In genomic region chr4:142405021-142405991, GRCh38 we compare ENCODE assay signal across 8 cellular contexts.
A peak's percentile ranks its signal among the peaks of the same experiment; 100 is the strongest.
DNase-seq lines count a peak whose midpoint lies in the region; ATAC-seq and TF ChIP-seq lines count a peak whose summit lies in the region.

No MANE protein-coding gene starts in this region.

- H3K18ac ChIP-seq in trophoblast cell (ENCODE audit: low read length): peak overlapping the region; percentile 83

- no peaks in the 10 kb centered on the region for H3K79me2 ChIP-seq in trophoblast cell (ENCODE audit: control insufficient read depth, insufficient read depth, low read length, poor library complexity)

- H3K27me3 ChIP-seq in Panc1 (ENCODE audit: control insufficient read depth, insufficient read depth, low read length) (no peaks in the 10 kb centered on the region), trophoblast cell (ENCODE audit: insufficient read depth, low read length) (no peaks in the 10 kb centered on the region)

- H2BK120ac ChIP-seq in trophoblast cell (ENCODE audit: insufficient read depth, low read length, poor library complexity): peak overlapping the region; percentile 86

- no peaks in the 10 kb centered on the region for H3K9me3 ChIP-seq in Panc1 (ENCODE audit: control insufficient read depth, insufficient read depth, low read depth, low read length)
- H3K9me3 ChIP-seq in trophoblast cell (ENCODE audit: insufficient read depth, low read depth, low read length): no peaks in the 10 kb centered on the region

- peaks cover 25% of the 10 kb centered on the region for H3K79me1 ChIP-seq in trophoblast cell (ENCODE audit: low read length)

- no TSS peak for BruUV-seq in Panc1 (replicated peaks; lab: Mats Ljungman, UMichigan)

- CTCF ChIA-PET in Panc1 (lab: Charles Lee): interaction anchor here (0.6 kb wide), 1 partner anchor 51 kb away, joined by 13 read pairs; no protein-coding TSS in a partner anchor

- peak overlapping the region; percentile 59 for H4K12ac ChIP-seq in trophoblast cell (ENCODE audit: low read depth, low read length)

- H4K91ac ChIP-seq in trophoblast cell (ENCODE audit: low read depth, low read length): peak overlapping the region; percentile 41

- H4K8ac ChIP-seq in trophoblast cell (ENCODE audit: low read depth, low read length): peak overlapping the region; percentile 30

- no peak overlapping the region for H2AFZ ChIP-seq in trophoblast cell (ENCODE audit: insufficient read depth, low read length, poor library complexity)

- H2BK12ac ChIP-seq in trophoblast cell (ENCODE audit: low read length): peak overlapping the region; percentile 12

- H3K27ac ChIP-seq in Panc1 (ENCODE audit: low read length) (peak overlapping the region; percentile 92), trophoblast cell (ENCODE audit: low read depth, low read length) (peak overlapping the region; percentile 99)

- H2BK5ac ChIP-seq in trophoblast cell (ENCODE audit: low read depth, low read length, poor library complexity): peak overlapping the region; percentile 79

- peak overlapping the region; percentile 39 for H3K4me2 ChIP-seq in trophoblast cell (ENCODE audit: low read length)

- H2AK5ac ChIP-seq in trophoblast cell (ENCODE audit: low read length): no peak overlapping the region

- H3K4me3 ChIP-seq in Panc1 (ENCODE audit: low read depth in 2 of 2, low read length in 2 of 2) (peak overlapping the region; percentile 43 to 70), trophoblast cell (ENCODE audit: low read depth, low read length) (no peak overlapping the region)

- POLR2A ChIA-PET in Panc1 (lab: Charles Lee): interaction anchor here (0.6 kb wide), 3 partner anchors 110 to 1618 kb away, joined by 6 to 14 read pairs (median 8); no protein-coding TSS in a partner anchor

- TF ChIP-seq CTCF in Panc1 (IDR thresholded peaks at IDR 0.05): no peak

- peak overlapping the region; percentile 68 for H3K9ac ChIP-seq in trophoblast cell (ENCODE audit: low read length)

- in situ Hi-C loops in Panc1 (cut with HindIII; ENCODE audit: low pct_unique_long_range_greater_than_20kb, low sequenced_read_pairs): no loop called here

- intact Hi-C loops in Panc1 (cut with micrococcal nuclease; ENCODE audit: unreplicated experiment): no loop called here

- WGBS in trophoblast cell (ENCODE audit: extremely low coverage, insufficient coverage, insufficient read length): no CpG with 5 or more reads among the region's 14 CpGs

- H3K14ac ChIP-seq in trophoblast cell (ENCODE audit: low read length): peak overlapping the region; percentile 7

- H3K36me3 ChIP-seq in Panc1 (ENCODE audit: control insufficient read depth, insufficient read depth, low read length) (no peaks in the 10 kb centered on the region; the same call in 1 of the 2 replicates), trophoblast cell (ENCODE audit: control insufficient read depth in 1 of 2, insufficient read depth in 2 of 2, low read length in 2 of 2) (no peaks in the 10 kb centered on the region)

- peak; percentile 50 for ATAC-seq in GM18517 (IDR thresholded peaks at IDR 0.05; ENCODE audit: unreplicated experiment)
- peak; percentile 50 for ATAC-seq in HG02938 (IDR thresholded peaks at IDR 0.05; ENCODE audit: unreplicated experiment)
- ATAC-seq in Panc1: peak; percentile 70

- no peak overlapping the region for H3K4ac ChIP-seq in trophoblast cell (ENCODE audit: low read depth, low read length)

- H3K4me1 ChIP-seq in Panc1 (ENCODE audit: control insufficient read depth, insufficient read depth, low read length) (peaks cover 25% of the 10 kb centered on the region), trophoblast cell (ENCODE audit: control insufficient read depth in 1 of 2, insufficient read depth in 2 of 2, low read length in 2 of 2) (peaks cover 15 to 17% of the 10 kb centered on the region in 2 experiments)

- H3K23ac ChIP-seq in trophoblast cell (ENCODE audit: low read length): no peak overlapping the region

- DNase-seq in Panc1 (ENCODE audit: low read depth, low spot score): no peak
- peak; percentile 82 for DNase-seq in activated effector memory CD4-positive, alpha-beta T cell treated with anti-CD3 and anti-CD28 coated beads, Interleukin-2, amount 50 U/mL, for 16 hours
- peak; percentile 98 for DNase-seq in foreskin melanocyte
- peak; percentile 14 to 31 for DNase-seq in trophoblast cell
- no peak for DNase-seq in COR-L47 (lab: John Stamatoyannopoulos, UW)
- DNase-seq in DMS153 (lab: John Stamatoyannopoulos, UW): no peak

Comparison
In these comparisons a context has a peak if more than half of its experiments do, and no peak if none do; other contexts are left out.
1. DNase-seq: peak in activated effector memory CD4-positive, alpha-beta T cell treated with anti-CD3 and anti-CD28 coated beads, Interleukin-2, amount 50 U/mL, for 16 hours (single experiment), foreskin melanocyte (single experiment) and trophoblast cell (2 of 2); none in Panc1 (single experiment), COR-L47 (single experiment) and DMS153 (single experiment).
2. Peak in every context shown above with its lines, with median percentiles within 50 percentile points of each other: ATAC-seq.